6 cellular contexts compared by ENCODE assay signal in genomic region chr11:119055901-119056300, GRCh38. TPM values are rescaled to one million over a fixed set of nuclear protein-coding genes. Genes with fewer than 3 reads are reported as not detected.
DNase-seq lines count a peak whose midpoint lies in the region.

No MANE protein-coding gene starts in this region.

- no peak overlapping the region for H2AFZ ChIP-seq in ACC112 (ENCODE audit: low read length, unreplicated experiment)

- peaks cover 22% of the 10 kb centered on the region for H3K79me2 ChIP-seq in ACC112 (ENCODE audit: control insufficient read depth, insufficient read depth, low read length, unreplicated experiment)

- H3K9ac ChIP-seq in adipocyte (ENCODE audit: low read length) (peak overlapping the region; percentile 90), mucosa of rectum (ENCODE audit: low read depth in 1 of 2, low read length in 2 of 2) (peak overlapping the region; percentile 75 to 88)

- DNase-seq in HT-29 (ENCODE audit: low spot score), result peak; percentile 55
- peak; percentile 54 for DNase-seq in adipocyte (ENCODE audit: low read depth)
- DNase-seq in OCI-M2 (lab: John Stamatoyannopoulos, UW; ENCODE audit: unreplicated experiment), result no peak
- no peak for DNase-seq in mucosa of gallbladder (ENCODE audit: low spot score)

- H3K36me3 ChIP-seq in ACC112 (ENCODE audit: insufficient read depth, low read length) (peaks cover 10% of the 10 kb centered on the region; the same call in 1 of the 2 replicates), adipocyte (ENCODE audit: control insufficient read depth, insufficient read depth, low read length, severe bottlenecking) (peaks cover 44% of the 10 kb centered on the region), mucosa of rectum (ENCODE audit: control insufficient read depth in 2 of 2, insufficient read depth in 2 of 2, low read length in 2 of 2) (peaks cover 37 to 40% of the 10 kb centered on the region in 2 donors)

- no peaks in the 10 kb centered on the region for H3K9me3 ChIP-seq in adipocyte (ENCODE audit: control insufficient read depth, low read length)
- no peaks in the 10 kb centered on the region for H3K9me3 ChIP-seq in mucosa of rectum (ENCODE audit: control insufficient read depth in 2 of 2, low read length in 2 of 2)

- peak overlapping the region; percentile 100 for H3K4me3 ChIP-seq in ACC112 (ENCODE audit: low read depth, low read length)
- H3K4me3 ChIP-seq in adipocyte (ENCODE audit: low read length), result peak overlapping the region; percentile 90
- peak overlapping the region; percentile 81 to 86 for H3K4me3 ChIP-seq in mucosa of rectum (ENCODE audit: low read length in 2 of 2)

- peaks cover 12% of the 10 kb centered on the region for H3K4me1 ChIP-seq in ACC112 (ENCODE audit: control insufficient read depth, insufficient read depth, low read length, unreplicated experiment)
- H3K4me1 ChIP-seq in adipocyte (ENCODE audit: control insufficient read depth, insufficient read depth, low read length), result peaks cover 13% of the 10 kb centered on the region
- peaks cover 13 to 20% of the 10 kb centered on the region in 2 donors for H3K4me1 ChIP-seq in mucosa of rectum (ENCODE audit: control insufficient read depth in 2 of 2, insufficient read depth in 2 of 2, low read length in 2 of 2)

- H3K27ac ChIP-seq in ACC112 (ENCODE audit: low read depth, low read length), result no peak overlapping the region
- peak overlapping the region in 1 of 2 donors; percentile 83 for H3K27ac ChIP-seq in mucosa of rectum (ENCODE audit: low read depth in 2 of 2, low read length in 2 of 2)

- H3K27me3 ChIP-seq in ACC112 (ENCODE audit: insufficient read depth, low read length), result no peaks in the 10 kb centered on the region
- H3K27me3 ChIP-seq in adipocyte (replicated peaks; ENCODE audit: control insufficient read depth, insufficient read depth, low read length), result no peaks in the 10 kb centered on the region
- no peaks in the 10 kb centered on the region for H3K27me3 ChIP-seq in mucosa of rectum (ENCODE audit: control insufficient read depth in 2 of 2, insufficient read depth in 2 of 2, low read length in 2 of 2)

RNA-seq across cellular contexts. Expression of gene HYOU1, which starts 1.1 kb away (rescaled TPM):
- 161 TPM in 2 replicates for total RNA-seq in HT-29 (2014; rRNA removed; shearing (Covaris generic))
- 201 TPM for total RNA-seq in mucosa of gallbladder

RNA-seq across cellular contexts. Expression of gene VPS11, which starts 11.7 kb away (rescaled TPM):
- 32.6 and 47.8 TPM in 2 replicates for total RNA-seq in HT-29 (2014; rRNA removed; shearing (Covaris generic))
- 33.4 TPM for total RNA-seq in mucosa of gallbladder

RNA-seq across cellular contexts. Expression of gene SLC37A4, which starts 25.2 kb away (rescaled TPM):
- total RNA-seq in HT-29 (2014; rRNA removed; shearing (Covaris generic)), result 41.3 and 45.0 TPM in 2 replicates
- total RNA-seq in mucosa of gallbladder, result 64.3 TPM

RNA-seq across cellular contexts. Expression of gene HMBS, which starts 28.8 kb away (rescaled TPM):
- total RNA-seq in HT-29 (2014; rRNA removed; shearing (Covaris generic)), result 21.9 and 25.1 TPM in 2 replicates
- total RNA-seq in mucosa of gallbladder, result 12.3 TPM

RNA-seq across cellular contexts. Expression of gene TRAPPC4, which starts 37.3 kb away (rescaled TPM):
- 60.5 and 75.0 TPM in 2 replicates for total RNA-seq in HT-29 (2014; rRNA removed; shearing (Covaris generic))
- 82.6 TPM for total RNA-seq in mucosa of gallbladder

Comparison
In these comparisons a context has a peak if more than half of its experiments do, and no peak if none do; other contexts are left out.
1. DNase-seq: peak in HT-29 (single experiment) and adipocyte (single experiment); none in OCI-M2 (single experiment) and mucosa of gallbladder (single experiment).
2. Peak in every context shown above with its lines, with median percentiles within 50 percentile points of each other: H3K4me3 ChIP-seq.